In the genomic region with DNA sequence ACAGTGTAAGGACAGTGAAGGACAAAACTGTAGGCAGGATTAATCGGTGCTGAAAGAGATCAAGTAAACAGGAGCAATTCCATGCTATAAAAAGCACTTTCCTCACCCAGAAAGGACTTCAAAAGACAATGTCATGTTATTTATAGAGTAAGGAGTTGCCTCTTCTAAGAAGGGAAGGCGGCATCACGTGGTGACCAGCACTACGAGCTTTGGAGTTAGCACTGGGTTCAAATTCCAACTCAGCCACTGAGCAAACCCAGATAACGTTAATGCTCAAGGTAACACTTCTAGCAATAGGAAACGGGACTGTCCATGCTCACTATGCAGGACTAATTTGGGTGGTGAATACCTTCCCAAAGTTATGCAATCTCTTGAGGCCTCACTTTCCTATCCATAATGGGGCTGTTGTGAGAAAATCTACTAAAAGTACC, we compare ENCODE assay signal across 8 cellular contexts. TPM values are rescaled to one million over a fixed set of nuclear protein-coding genes. Genes with fewer than 3 reads are reported as not detected.
DNase-seq lines count a peak whose midpoint lies in the region; ATAC-seq, FAIRE-seq and TF ChIP-seq lines count a peak whose summit lies in the region.

No MANE protein-coding gene starts in this region.

- H3K36me3 Mint-ChIP-seq in progenitor cell of endocrine pancreas (ENCODE audit: insufficient read depth) = no peaks in the 10 kb centered on the region

- peaks cover 27% of the 10 kb centered on the region for H3K4me1 Mint-ChIP-seq in progenitor cell of endocrine pancreas (ENCODE audit: low read depth)

- H3K4me3 ChIP-seq in Peyer's patch (peak overlapping the region in 3 of 4 donors; percentile 72 to 95 (median 90)), fibroblast of villous mesenchyme (ENCODE audit: low read depth, low read length) (peak overlapping the region; percentile 68)

- TF ChIP-seq CTCF in Peyer's patch (IDR thresholded peaks at IDR 0.05) = no peak
- no peak for TF ChIP-seq CTCF in fibroblast of villous mesenchyme (IDR thresholded peaks at IDR 0.05; ENCODE audit: insufficient read depth, low read depth, low read length)
- TF ChIP-seq CTCF in progenitor cell of endocrine pancreas (IDR thresholded peaks at IDR 0.05; ENCODE audit: unreplicated experiment) = no peak

- H3K27ac Mint-ChIP-seq in progenitor cell of endocrine pancreas = peak overlapping the region; percentile 98

- H3K27ac ChIP-seq in Peyer's patch = peak overlapping the region in 3 of 4 donors; percentile 80 to 96 (median 92)

- peak; percentile 76 for FAIRE-seq in GM19239 (lab: Jason Lieb, UNC)

- in situ Hi-C loops in G401 (cut with HindIII; ENCODE audit: low sequenced_read_pairs) = no loop called here

- H3K9me3 Mint-ChIP-seq in progenitor cell of endocrine pancreas (ENCODE audit: low read depth) = no peaks in the 10 kb centered on the region

- ATAC-seq in esophagus mucosa = no peak
- ATAC-seq in HG03439 (IDR thresholded peaks at IDR 0.05; ENCODE audit: unreplicated experiment) = no peak

- no peaks in the 10 kb centered on the region for H3K27me3 Mint-ChIP-seq in progenitor cell of endocrine pancreas

- peaks cover 0 to 9% (median 2%) of the 10 kb centered on the region in 4 donors for H3K4me1 ChIP-seq in Peyer's patch

- H3K36me3 ChIP-seq in Peyer's patch = no peaks in the 10 kb centered on the region

- no peaks in the 10 kb centered on the region for H3K27me3 ChIP-seq in Peyer's patch

- no peak for TF ChIP-seq POLR2A in Peyer's patch (IDR thresholded peaks at IDR 0.05)

- no peaks in the 10 kb centered on the region for H3K9me3 ChIP-seq in Peyer's patch

- no peak for DNase-seq in GM19239 (ENCODE audit: insufficient read length, low spot score)
- peak in 2 of 3 donors; percentile 72 to 88 for DNase-seq in Peyer's patch
- DNase-seq in fibroblast of villous mesenchyme (ENCODE audit: low read depth) = no peak
- no peak for DNase-seq in progenitor cell of endocrine pancreas (ENCODE audit: low spot score, unreplicated experiment)
- DNase-seq in G401 (ENCODE audit: low spot score) = no peak
- no peak for DNase-seq in islet precursor cell

- H3K4me3 Mint-ChIP-seq in progenitor cell of endocrine pancreas (ENCODE audit: low read depth) = no peak overlapping the region

RNA-seq across cellular contexts. Expression of gene PANK1, which starts 0.7 kb away (rescaled TPM):
- total RNA-seq in Peyer's patch (10 to 100 TPM; 22.3 to 45.9 (median 33.9) TPM), fibroblast of villous mesenchyme (5.8 and 7.3 TPM in 2 replicates), progenitor cell of endocrine pancreas (34.5 and 38.0 TPM in 2 replicates), esophagus mucosa (5.7 TPM)
- total RNA-seq in G401 (2014; rRNA removed; shearing (Covaris generic)) = 8.3 and 10.7 TPM in 2 replicates

RNA-seq across cellular contexts. Expression of gene KIF20B, which starts 55.6 kb away (rescaled TPM):
- 10 to 100 TPM in 1 of 4 donors, 1 to 10 TPM in 3; 4.9 to 16.5 (median 6.5) TPM for total RNA-seq in Peyer's patch
- total RNA-seq in fibroblast of villous mesenchyme = 10.3 and 19.9 TPM in 2 replicates
- total RNA-seq in progenitor cell of endocrine pancreas = 24.2 and 27.0 TPM in 2 replicates
- 16.2 and 30.9 TPM in 2 replicates for total RNA-seq in G401 (2014; rRNA removed; shearing (Covaris generic))
- 21.0 TPM for total RNA-seq in esophagus mucosa

Comparison
In these comparisons a context has a peak if more than half of its experiments do, and no peak if none do; other contexts are left out.
1. DNase-seq: peak in Peyer's patch (2 of 3); none in GM19239 (single experiment), fibroblast of villous mesenchyme (single experiment), progenitor cell of endocrine pancreas (single experiment), G401 (single experiment) and islet precursor cell (single experiment).